ENCODE assay signal across 24 cellular contexts in the genomic region with DNA sequence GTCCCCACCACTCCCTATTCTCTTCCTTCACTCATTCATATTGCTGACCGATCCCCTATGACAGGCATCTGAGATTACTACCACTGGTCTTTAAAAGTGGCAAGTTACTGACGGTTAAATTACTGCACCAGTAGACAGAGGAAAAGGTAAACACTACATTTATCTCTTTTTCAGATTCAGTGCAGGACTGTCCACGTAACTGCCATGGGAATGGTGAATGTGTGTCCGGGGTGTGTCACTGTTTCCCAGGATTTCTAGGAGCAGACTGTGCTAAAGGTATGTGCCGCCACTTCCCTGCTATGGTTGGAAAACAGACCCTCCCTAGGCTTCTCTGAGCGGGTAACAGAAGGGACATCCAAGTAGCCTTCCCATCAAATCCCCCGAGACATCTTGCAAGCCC.
"Had no signal": no experiment of that assay in that cellular context is flagged by ENCODE, and none has a peak within 500 bp of the region (broad histone marks: within the 10 kb centered on the region; RNA-seq: fewer than 3 reads in every experiment).

No MANE protein-coding gene starts in this region.

- ATAC-seq: activated CD8-positive, alpha-beta T cell treated with anti-CD3 and anti-CD28 coated beads, Interleukin-2, amount 10 ng/mL, durations not matched to agents 7 days and 5 days; K562; WTC11 had no signal

- H3K27ac Mint-ChIP-seq: activated CD8-positive, alpha-beta T cell treated with anti-CD3 and anti-CD28 coated beads, Interleukin-2, amount 10 ng/mL, durations not matched to agents 7 days and 5 days; activated naive CD8-positive, alpha-beta T cell; activated T-cell treated with anti-CD3 and anti-CD28 coated beads, Interleukin-2, amount 50 U/mL, for 24 hours; activated T-helper 1 cell treated with anti-CD3 and anti-CD28 coated beads, Interleukin-12 subunit alpha, Interleukin-12 subunit beta, Interleukin-2, Interleukin-4 antibody, amounts not matched to agents 30 ng/mL and 10 ng/mL and 1 ng/mL, durations not matched to agents 14 hours and 24 hours and 36 hours; T-helper 1 cell treated with Interleukin-12 subunit alpha and Interleukin-12 subunit beta and Interleukin-4 antibody, amounts not matched to agents 30 μg/mL and 1 μg/mL, for 36 hours; WTC11 had no signal

- FAIRE-seq: K562 had no signal

- H3K27me3 ChIP-seq: brain microvascular endothelial cell, cardiac muscle cell had no signal

- H3K36me3 Mint-ChIP-seq: activated naive CD8-positive, alpha-beta T cell; WTC11 had no signal

- H3K36me3 ChIP-seq: brain microvascular endothelial cell, cardiac muscle cell had no signal

- DNase-seq: activated CD4-positive, alpha-beta T cell treated with anti-CD3 and anti-CD28 coated beads for 48 hours; activated CD4-positive, alpha-beta T cell treated with anti-CD3 and anti-CD28 coated beads, Interleukin-2, amount 50 U/mL, for 4 hours; activated CD4-positive, CD25-positive, alpha-beta regulatory T cell treated with anti-CD3 and anti-CD28 coated beads, Interleukin-2, amount 50 U/mL, for 72 hours; activated CD8-positive, alpha-beta memory T cell treated with anti-CD3 and anti-CD28 coated beads, Interleukin-2, amount 50 U/mL, for 48 hours; activated CD8-positive, alpha-beta T cell treated with anti-CD3 and anti-CD28 coated beads, Interleukin-2, amount 10 ng/mL, durations not matched to agents 7 days and 5 days; activated effector memory CD4-positive, alpha-beta T cell treated with anti-CD3 and anti-CD28 coated beads, Interleukin-2, amount 50 U/mL, for 16 hours; activated naive CD4-positive, alpha-beta T cell treated with Interleukin-2 at 50 U/mL for 16 hours; activated T-cell treated with anti-CD3 and anti-CD28 coated beads, Interleukin-2, amount 50 U/mL, for 24 hours; brain microvascular endothelial cell; Karpas-422; NCI-H1105 treated with DMSO at 0.1 percent for 48 hours; NCI-H1436 treated with DMSO at 0.1 percent for 48 hours; NCI-H187 treated with DMSO at 0.1 percent for 48 hours; NCI-H2081 treated with DMSO at 0.1 percent for 48 hours; NCI-H510A treated with DMSO at 0.1 percent for 48 hours; NCI-H774; NK-92 treated with Interleukin-12 subunit alpha and Interleukin-12 subunit beta, amount 100 ng/mL, for 24 hours; SHP77 treated with DMSO at 0.1 percent for 48 hours had no signal

- H3K4me3 ChIP-seq: cardiac muscle cell, K562 had no signal

- H3K9me3 Mint-ChIP-seq: activated T-cell treated with anti-CD3 and anti-CD28 coated beads, Interleukin-2, amount 50 U/mL, for 24 hours; activated T-helper 1 cell treated with anti-CD3 and anti-CD28 coated beads, Interleukin-12 subunit alpha, Interleukin-12 subunit beta, Interleukin-2, Interleukin-4 antibody, amounts not matched to agents 30 ng/mL and 10 ng/mL and 1 ng/mL, durations not matched to agents 14 hours and 24 hours and 36 hours; T-helper 1 cell treated with Interleukin-12 subunit alpha and Interleukin-12 subunit beta and Interleukin-4 antibody, amounts not matched to agents 30 μg/mL and 1 μg/mL, for 36 hours had no signal

- H3K27ac ChIP-seq: brain microvascular endothelial cell, cardiac muscle cell had no signal
